21 cellular contexts compared by ENCODE assay signal in genomic region chr14:33404964-33405574, GRCh38.
"Had no signal": no experiment of that assay in that cellular context is flagged by ENCODE, and none has a peak within 500 bp of the region (broad histone marks: within the 10 kb centered on the region; RNA-seq: fewer than 3 reads in every experiment).

No MANE protein-coding gene starts in this region.

- H3K4me3 ChIP-seq: dorsolateral prefrontal cortex, heart left ventricle, ovary, stomach, thoracic aorta, transverse colon had no signal

- H3K27me3 ChIP-seq: dorsolateral prefrontal cortex, heart left ventricle, ovary, stomach, transverse colon had no signal

- H3K27ac Mint-ChIP-seq: naive thymus-derived CD4-positive, alpha-beta T cell; nephron progenitor cell had no signal

- H3K4me3 Mint-ChIP-seq: naive thymus-derived CD4-positive, alpha-beta T cell; nephron progenitor cell had no signal

- H3K4me1 Mint-ChIP-seq: naive thymus-derived CD4-positive, alpha-beta T cell had no signal

- H3K36me3 Mint-ChIP-seq: naive thymus-derived CD4-positive, alpha-beta T cell had no signal

- H3K27ac ChIP-seq: dorsolateral prefrontal cortex, heart left ventricle, ovary, stomach, thoracic aorta, transverse colon had no signal

- H3K36me3 ChIP-seq: heart left ventricle, ovary, stomach, thoracic aorta, transverse colon had no signal

- FAIRE-seq: endometrium, frontal cortex, small intestine had no signal

- ATAC-seq: esophagus mucosa; heart left ventricle; left colon; left ventricle myocardium superior; naive thymus-derived CD4-positive, alpha-beta T cell; right cardiac atrium had no signal

- H3K9me3 ChIP-seq: ovary, transverse colon had no signal

- H3K4me1 ChIP-seq: heart left ventricle, stomach, transverse colon had no signal

- DNase-seq: cortex of kidney; dorsolateral prefrontal cortex; effector CD8-positive, alpha-beta T cell; heart left ventricle; hypothalamus; left colon; left ventricle myocardium superior; naive thymus-derived CD4-positive, alpha-beta T cell; nephron progenitor cell; ovary; right cardiac atrium; small intestine; stimulated activated CD4-positive, alpha-beta T cell treated with anti-CD3 and anti-CD28 coated beads, Interleukin-12 subunit alpha, Interleukin-12 subunit beta, amount 100 ng/mL, for 4 hours; stimulated activated naive CD4-positive, alpha-beta T cell; stomach; substantia nigra; transverse colon had no signal
